ENCODE assay signal across 8 cellular contexts in the genomic region with DNA sequence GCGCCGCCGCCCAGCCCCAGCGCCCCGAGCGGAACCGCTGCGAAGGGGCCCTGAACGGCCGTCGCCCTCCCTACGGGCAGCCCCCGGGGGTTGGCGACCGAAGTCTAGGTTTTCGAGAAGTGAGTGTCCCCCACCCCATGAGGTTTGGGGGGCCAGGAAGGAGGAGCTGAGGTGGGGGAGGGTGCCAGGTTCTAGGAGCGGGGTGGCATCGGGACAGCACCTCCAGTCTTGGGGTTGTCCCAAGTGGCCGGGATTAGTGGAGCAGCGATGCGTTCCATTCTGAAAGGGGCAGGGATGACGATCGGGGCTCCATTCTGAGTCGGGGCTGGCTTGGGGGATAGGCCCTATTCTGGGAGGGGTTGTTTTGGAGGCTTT. TPM values are rescaled to one million over a fixed set of nuclear protein-coding genes. Genes with fewer than 3 reads are reported as not detected.
DNase-seq lines count a peak whose midpoint lies in the region; ATAC-seq and TF ChIP-seq lines count a peak whose summit lies in the region.

No MANE protein-coding gene starts in this region.

- no peaks in the 10 kb centered on the region for H3K27me3 Mint-ChIP-seq in CD8-positive, alpha-beta T cell (ENCODE audit: low read depth)

- ATAC-seq in CD8-positive, alpha-beta T cell = no peak
- peak; percentile 6 for ATAC-seq in HG03196 (IDR thresholded peaks at IDR 0.05; ENCODE audit: unreplicated experiment)

- H3K36me3 Mint-ChIP-seq in CD8-positive, alpha-beta T cell = peaks cover 21% of the 10 kb centered on the region

- peaks cover 19% of the 10 kb centered on the region for H3K4me1 ChIP-seq in CD8-positive, alpha-beta T cell (ENCODE audit: insufficient read depth, low read length)
- H3K4me1 ChIP-seq in adipocyte (ENCODE audit: control insufficient read depth, insufficient read depth, low read length) = peaks cover 13% of the 10 kb centered on the region
- H3K4me1 ChIP-seq in iPS DF 6.9 (ENCODE audit: control insufficient read depth, insufficient read depth, low read length) = peaks cover 1% of the 10 kb centered on the region; the same call in 1 of the 2 replicates

- peak overlapping the region; percentile 95 for H3K4me3 Mint-ChIP-seq in CD8-positive, alpha-beta T cell

- no peaks in the 10 kb centered on the region for H3K9me3 Mint-ChIP-seq in CD8-positive, alpha-beta T cell

- POLR2A ChIA-PET in CD8-positive, alpha-beta T cell (lab: Charles Lee) = interaction anchor here (0.7 to 1.9 kb wide), 7 partner anchors 15 to 197 kb away, joined by 3 to 8 read pairs (median 6); partner anchors contain the start of genes ARL2, FAU, MRPL49 and SF1

- peak overlapping the region; percentile 76 for H3K4me3 ChIP-seq in CD8-positive, alpha-beta T cell (ENCODE audit: low read depth, low read length)
- peak overlapping the region; percentile 91 for H3K4me3 ChIP-seq in adipocyte (ENCODE audit: low read length)
- peak overlapping the region; percentile 57; the same call in 1 of the 2 replicates for H3K4me3 ChIP-seq in iPS DF 6.9 (ENCODE audit: low read length)

- no CpG with 5 or more reads among the region's 24 CpGs for WGBS in iPS DF 6.9 (ENCODE audit: insufficient coverage, insufficient read length)

- peak overlapping the region; percentile 88 for H3K9ac ChIP-seq in adipocyte (ENCODE audit: low read length)

- H3K9me3 ChIP-seq in CD8-positive, alpha-beta T cell (ENCODE audit: low read length) = no peaks in the 10 kb centered on the region
- H3K9me3 ChIP-seq in adipocyte (ENCODE audit: control insufficient read depth, low read length) (no peaks in the 10 kb centered on the region), iPS DF 6.9 (ENCODE audit: control insufficient read depth, insufficient read depth, low read length) (no peaks in the 10 kb centered on the region)

- CTCF ChIA-PET in CD8-positive, alpha-beta T cell (lab: Charles Lee) = interaction anchor here (1.0 kb wide), 1 partner anchor 158 kb away, joined by 3 read pairs; the partner anchor contains the start of gene CDCA5

- no peaks in the 10 kb centered on the region for H3K27me3 ChIP-seq in CD8-positive, alpha-beta T cell (ENCODE audit: insufficient read depth, low read length)
- H3K27me3 ChIP-seq in adipocyte (replicated peaks; ENCODE audit: control insufficient read depth, insufficient read depth, low read length) (no peaks in the 10 kb centered on the region), iPS DF 6.9 (ENCODE audit: control insufficient read depth, insufficient read depth, low read length) (no peaks in the 10 kb centered on the region)

- DNase-seq in CD8-positive, alpha-beta T cell = no peak
- DNase-seq in adipocyte (ENCODE audit: low read depth) = peak; percentile 63
- no peak for DNase-seq in iPS DF 6.9 (ENCODE audit: low read depth, low spot score)
- peak; percentile 40 for DNase-seq in stimulated activated CD8-positive, alpha-beta memory T cell treated with anti-CD3 and anti-CD28 coated beads, Interleukin-4, amount 100 ng/mL, for 48 hours
- DNase-seq in DMS114 treated with DMSO at 0.1 percent for 48 hours (lab: John Stamatoyannopoulos, UW; ENCODE audit: unreplicated experiment) = no peak
- no peak for DNase-seq in amniotic stem cell (lab: John Stamatoyannopoulos, UW)
- no peak for DNase-seq in activated CD8-positive, alpha-beta memory T cell treated with anti-CD3 and anti-CD28 coated beads for 24 hours

- peaks cover 15% of the 10 kb centered on the region for H3K4me1 Mint-ChIP-seq in CD8-positive, alpha-beta T cell (ENCODE audit: low read depth)

- intact Hi-C loops in CD8-positive, alpha-beta T cell (cut with DNase I, micrococcal nuclease) = loop anchor here (1.0 to 10.0 kb wide), 18 partner anchors 9 to 934 kb away; partner anchors contain the start of genes CDCA5 (in 2 of the 2), CFL1 (in 2 of the 2), EHD1 (in 2 of the 2) and FAU (in 2 of the 2)

- peak overlapping the region; percentile 52 for H3K27ac Mint-ChIP-seq in CD8-positive, alpha-beta T cell

- no peak for TF ChIP-seq CTCF in CD8-positive, alpha-beta T cell (IDR thresholded peaks at IDR 0.05)

- no peaks in the 10 kb centered on the region for H3K36me3 ChIP-seq in CD8-positive, alpha-beta T cell (ENCODE audit: insufficient read depth, low read length)
- H3K36me3 ChIP-seq in adipocyte (ENCODE audit: control insufficient read depth, insufficient read depth, low read length, severe bottlenecking) (peaks cover 9% of the 10 kb centered on the region), iPS DF 6.9 (ENCODE audit: control insufficient read depth, insufficient read depth, low read length) (no peaks in the 10 kb centered on the region)

- peak overlapping the region; percentile 58 for H3K27ac ChIP-seq in CD8-positive, alpha-beta T cell (ENCODE audit: low read depth, low read length)
- H3K27ac ChIP-seq in iPS DF 6.9 (ENCODE audit: low read length) = no peak overlapping the region

RNA-seq across cellular contexts. Expression of gene PPP2R5B, which starts 0.4 kb away (rescaled TPM):
- total RNA-seq in CD8-positive, alpha-beta T cell = 10 to 100 TPM; 14.8 to 18.0 TPM

RNA-seq across cellular contexts. Expression of gene ATG2A, which starts 7.9 kb away (rescaled TPM):
- 100 to 1,000 TPM; 285 to 311 TPM for total RNA-seq in CD8-positive, alpha-beta T cell

RNA-seq across cellular contexts. Expression of gene GPHA2, which starts 10.8 kb away (rescaled TPM):
- total RNA-seq in CD8-positive, alpha-beta T cell = not detected

RNA-seq across cellular contexts. Expression of gene EHD1, which starts 46.5 kb away (rescaled TPM):
- 100 to 1,000 TPM; 187 to 212 TPM for total RNA-seq in CD8-positive, alpha-beta T cell

RNA-seq across cellular contexts. Expression of gene MAJIN, which starts 47.0 kb away (rescaled TPM):
- total RNA-seq in CD8-positive, alpha-beta T cell = not detected

Comparison
In these comparisons a context has a peak if more than half of its experiments do, and no peak if none do; other contexts are left out.
1. DNase-seq: peak in adipocyte (single experiment) and stimulated activated CD8-positive, alpha-beta memory T cell treated with anti-CD3 and anti-CD28 coated beads, Interleukin-4, amount 100 ng/mL, for 48 hours (single experiment); none in CD8-positive, alpha-beta T cell (0 of 7), iPS DF 6.9 (single experiment), DMS114 treated with DMSO at 0.1 percent for 48 hours (single experiment), amniotic stem cell (single experiment) and activated CD8-positive, alpha-beta memory T cell treated with anti-CD3 and anti-CD28 coated beads for 24 hours (single experiment).
2. Peak in every context shown above with its lines, with median percentiles within 50 percentile points of each other: H3K4me3 ChIP-seq.